Comparison of ENCODE assay signal across 15 cellular contexts in genomic region chr1:39151267-39151666, GRCh38.
"Had no signal": no experiment of that assay in that cellular context is flagged by ENCODE, and none has a peak within 500 bp of the region (broad histone marks: within the 10 kb centered on the region; RNA-seq: fewer than 3 reads in every experiment).

No MANE protein-coding gene starts in this region.

- H3K4me3 ChIP-seq: colonic mucosa, gastroesophageal sphincter, lung, right atrium auricular region, skin epidermis, tibial artery had no signal

- FAIRE-seq: kidney had no signal

- DNase-seq: activated CD4-positive, alpha-beta memory T cell treated with anti-CD3 and anti-CD28 coated beads, Interleukin-2, amount 10 ng/mL, durations not matched to agents 7 days and 5 days; activated CD4-positive, alpha-beta T cell treated with anti-CD3 and anti-CD28 coated beads for 36 hours; activated T-cell treated with anti-CD3 and anti-CD28 coated beads, Interleukin-2, amount 50 U/mL, for 48 hours; colonic mucosa; effector CD4-positive, alpha-beta T cell; kidney; midbrain; posterior cingulate gyrus; tibial artery had no signal

- H3K27me3 ChIP-seq: colonic mucosa, gastroesophageal sphincter, neutrophil, right atrium auricular region, tibial artery had no signal

- H3K9me3 ChIP-seq: colonic mucosa, gastroesophageal sphincter, neutrophil, right atrium auricular region, tibial artery had no signal

- H3K27ac ChIP-seq: colonic mucosa, epithelial cell of prostate, neutrophil, right atrium auricular region, tibial artery had no signal

- H3K4me3 Mint-ChIP-seq: activated CD4-positive, alpha-beta memory T cell treated with anti-CD3 and anti-CD28 coated beads, Interleukin-2, amount 10 ng/mL, durations not matched to agents 7 days and 5 days; activated CD4-positive, alpha-beta T cell treated with anti-CD3 and anti-CD28 coated beads for 36 hours had no signal

- H3K27ac Mint-ChIP-seq: activated CD4-positive, alpha-beta memory T cell treated with anti-CD3 and anti-CD28 coated beads, Interleukin-2, amount 10 ng/mL, durations not matched to agents 7 days and 5 days; activated CD4-positive, alpha-beta T cell treated with anti-CD3 and anti-CD28 coated beads for 36 hours had no signal

- H3K9me3 Mint-ChIP-seq: activated CD4-positive, alpha-beta memory T cell treated with anti-CD3 and anti-CD28 coated beads, Interleukin-2, amount 10 ng/mL, durations not matched to agents 7 days and 5 days had no signal

- ATAC-seq: activated CD4-positive, alpha-beta T cell treated with anti-CD3 and anti-CD28 coated beads for 36 hours; gastroesophageal sphincter had no signal

- H3K36me3 ChIP-seq: colonic mucosa, gastroesophageal sphincter, neutrophil, right atrium auricular region, tibial artery had no signal

- H3K4me1 ChIP-seq: colonic mucosa had no signal
